ENCODE assay signal across 8 cellular contexts in the genomic region with DNA sequence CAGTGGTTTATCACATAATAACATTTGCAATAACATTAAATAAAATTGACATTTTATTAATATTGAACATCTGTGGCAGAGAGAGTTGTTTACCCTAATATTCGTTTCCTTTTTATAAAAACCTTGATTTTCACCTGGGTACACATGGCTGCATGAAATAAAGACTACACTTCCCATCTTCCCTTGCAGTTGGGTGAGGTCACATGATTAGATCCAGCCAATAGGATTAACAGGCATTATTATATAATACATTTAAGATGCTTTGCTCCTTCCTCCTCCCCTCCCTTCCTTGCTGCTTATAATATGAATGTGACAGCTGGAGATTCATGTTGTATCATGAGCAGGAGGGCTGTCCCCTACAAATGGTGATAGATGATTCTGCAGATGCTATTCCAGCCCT.
DNase-seq lines count a peak whose midpoint lies in the region; ATAC-seq, FAIRE-seq and TF ChIP-seq lines count a peak whose summit lies in the region.

No MANE protein-coding gene starts in this region.

- H3K4me2 ChIP-seq in A549: no peak overlapping the region
- no peak overlapping the region for H3K4me2 ChIP-seq in K562 (ENCODE audit: insufficient read depth, low read length)

- POLR2A ChIA-PET in A549 (lab: Yijun Ruan, JAX) (no interaction called here), K562 (lab: Yijun Ruan, JAX) (no interaction called here)

- CTCF ChIA-PET in A549 (lab: Yijun Ruan, JAX) (interaction anchor here (1.1 to 1.5 kb wide), 3 partner anchors 14 to 21 kb away, joined by 3 to 7 read pairs (median 6); no protein-coding TSS in a partner anchor), K562 (lab: Yijun Ruan, JAX; ENCODE audit: low intra/inter-chr PET ratio) (no interaction called here)

- 3% methylated on average over 1 of the region's 1 CpG for WGBS in A549 (ENCODE audit: missing lambda C conversion rate)
- WGBS in K562 (ENCODE audit: insufficient coverage, low coverage, missing lambda C conversion rate): 0% methylated on average over 1 of the region's 1 CpG

- H3K36me3 ChIP-seq in K562 (ENCODE audit: control insufficient read depth, insufficient read depth, low read length): no peaks in the 10 kb centered on the region

- no peak for FAIRE-seq in A549 (lab: Jason Lieb, UNC)
- peak; percentile 44 for FAIRE-seq in K562 (lab: Jason Lieb, UNC)

- BruUV-seq in K562 (replicated peaks; lab: Mats Ljungman, UMichigan): no TSS peak

- TF ChIP-seq POLR2A in A549 (IDR thresholded peaks at IDR 0.05; ENCODE audit: low read length) (no peak), K562 (conservative IDR thresholded peaks at IDR 0.05) (no peak)

- no peaks in the 10 kb centered on the region for H3K4me1 ChIP-seq in A549
- no peaks in the 10 kb centered on the region for H3K4me1 ChIP-seq in K562 (replicated peaks in 1 of 2; ENCODE audit: control insufficient read depth in 2 of 2, insufficient read depth in 2 of 2, low read length in 2 of 2)

- in situ Hi-C loops in K562 (cut with MboI): no loop called here

- peak in 1 of 2 experiments; percentile 69; a peak in 3 of 6 replicates for ATAC-seq in A549
- peak; percentile 79 for ATAC-seq in GM18909 (IDR thresholded peaks at IDR 0.05; ENCODE audit: poor library complexity, unreplicated experiment)
- peak; percentile 55 for ATAC-seq in HG03457 (IDR thresholded peaks at IDR 0.05; ENCODE audit: unreplicated experiment)
- ATAC-seq in K562: peak; percentile 97

- H3K79me2 ChIP-seq in K562 (ENCODE audit: control insufficient read depth, insufficient read depth, low read length): no peaks in the 10 kb centered on the region

- no peaks in the 10 kb centered on the region for H4K20me1 ChIP-seq in K562 (replicated peaks; ENCODE audit: control insufficient read depth, insufficient read depth, low read length)

- TF ChIP-seq CTCF in A549 (IDR thresholded peaks at IDR 0.05): no peak
- no peak for TF ChIP-seq CTCF in K562 (IDR thresholded peaks at IDR 0.05 in 2 of 3, conservative IDR thresholded peaks at IDR 0.05 in 1 of 3; ENCODE audit: insufficient read depth in 2 of 3, low read depth in 1 of 3, low read length in 3 of 3)

- H3K27ac ChIP-seq in A549 (no peak overlapping the region), K562 (ENCODE audit: extremely low read depth, low read depth, low read length) (no peak overlapping the region)

- H3K9me3 ChIP-seq in A549: no peaks in the 10 kb centered on the region
- no peaks in the 10 kb centered on the region for H3K9me3 ChIP-seq in K562 (replicated peaks; ENCODE audit: control insufficient read depth, insufficient read depth, low read depth, low read length)

- TF ChIP-seq EP300 in A549 (IDR thresholded peaks at IDR 0.05): no peak
- no peak for TF ChIP-seq EP300 in K562 (IDR thresholded peaks at IDR 0.05; ENCODE audit: low read length)

- H3K4me3 ChIP-seq in A549 (no peak overlapping the region), K562 (no peak overlapping the region)

- H2AFZ ChIP-seq in K562 (ENCODE audit: low read depth, low read length): no peak overlapping the region

- no peaks in the 10 kb centered on the region for H3K9me1 ChIP-seq in K562 (ENCODE audit: control insufficient read depth, insufficient read depth, low read length)

- TF ChIP-seq RAD21 in A549 (conservative IDR thresholded peaks at IDR 0.05 in 1 of 2, IDR thresholded peaks at IDR 0.05 in 1 of 2): no peak
- no peak for TF ChIP-seq RAD21 in K562 (CRISPR knock-in tag; conservative IDR thresholded peaks at IDR 0.05 in 1 of 2, IDR thresholded peaks at IDR 0.05 in 1 of 2)

- no peaks in the 10 kb centered on the region for H3K27me3 ChIP-seq in K562 (ENCODE audit: control insufficient read depth in 2 of 2, insufficient read depth in 2 of 2, low read length in 2 of 2)

- intact Hi-C loops in K562 (cut with micrococcal nuclease): no loop called here

- DNase-seq in A549 (ENCODE audit: low read depth in 1 of 2, low spot score in 1 of 2): peak; percentile 21 to 48
- DNase-seq in K562 (ENCODE audit: extremely low read depth in 1 of 4, low spot score in 3 of 4): peak; percentile 60 to 90 (median 85)
- peak; percentile 53 for DNase-seq in superior temporal gyrus (ENCODE audit: extremely low spot score)
- DNase-seq in NCI-H2196 treated with DMSO at 0.1 percent for 48 hours (lab: John Stamatoyannopoulos, UW; ENCODE audit: unreplicated experiment): no peak
- no peak for DNase-seq in mucosa of gallbladder (ENCODE audit: low spot score)
- no peak for DNase-seq in H4 (ENCODE audit: low spot score)

- no peak overlapping the region for H3K9ac ChIP-seq in K562 (ENCODE audit: insufficient read depth in 1 of 2, low read depth in 2 of 2, low read length in 2 of 2)

TF ChIP-seq in A549, 52 proteins besides CTCF, POLR2A, EP300 and RAD21:
- TF ChIP-seq HOXA7 (CRISPR knock-in tag; IDR thresholded peaks at IDR 0.05) (no peak), CHD2 (IDR thresholded peaks at IDR 0.05; ENCODE audit: low read length, partially characterized antibody) (no peak)
- TF ChIP-seq, protein P1, sequence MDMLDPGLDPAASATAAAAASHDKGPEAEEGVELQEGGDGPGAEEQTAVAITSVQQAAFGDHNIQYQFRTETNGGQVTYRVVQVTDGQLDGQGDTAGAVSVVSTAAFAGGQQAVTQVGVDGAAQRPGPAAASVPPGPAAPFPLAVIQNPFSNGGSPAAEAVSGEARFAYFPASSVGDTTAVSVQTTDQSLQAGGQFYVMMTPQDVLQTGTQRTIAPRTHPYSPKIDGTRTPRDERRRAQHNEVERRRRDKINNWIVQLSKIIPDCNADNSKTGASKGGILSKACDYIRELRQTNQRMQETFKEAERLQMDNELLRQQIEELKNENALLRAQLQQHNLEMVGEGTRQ (IDR thresholded peaks at IDR 0.05): 0 out of 2 replicates have a peak, but pooled peaks have one; percentile 39

TF ChIP-seq in K562, 482 proteins besides CTCF, POLR2A, EP300 and RAD21 (continues in another document):
- TF ChIP-seq RFX7 (CRISPR knock-in tag; IDR thresholded peaks at IDR 0.05) (no peak), HCFC1 (IDR thresholded peaks at IDR 0.05; ENCODE audit: low read depth, low read length) (peak; percentile 89), ZBTB12 (CRISPR knock-in tag; IDR thresholded peaks at IDR 0.05) (no peak), TOE1 (IDR thresholded peaks at IDR 0.05; ENCODE audit: borderline replicate concordance) (peak; percentile 95), TOE1 (CRISPR knock-in tag; IDR thresholded peaks at IDR 0.05; ENCODE audit: borderline replicate concordance, low read depth) (no peak), TSC22D4 (tag; IDR thresholded peaks at IDR 0.05) (no peak), CREM (IDR thresholded peaks at IDR 0.05; ENCODE audit: low read depth) (no peak), SAP30 (IDR thresholded peaks at IDR 0.05; ENCODE audit: borderline replicate concordance, insufficient read depth, low read depth, low read length, poor library complexity, severe bottlenecking) (no peak), MNT (conservative IDR thresholded peaks at IDR 0.05) (peak; percentile 35 to 48; a peak in 2 of 4 replicates), MEIS2 (IDR thresholded peaks at IDR 0.05; ENCODE audit: partially characterized antibody) (no peak), NCOA1 (IDR thresholded peaks at IDR 0.05; ENCODE audit: low read depth) (no peak), SIN3B (IDR thresholded peaks at IDR 0.05; ENCODE audit: low read depth) (no peak), ZNF217 (CRISPR knock-in tag; IDR thresholded peaks at IDR 0.05) (no peak), CC2D1A (IDR thresholded peaks at IDR 0.05) (no peak), MAZ (CRISPR knock-in tag; conservative IDR thresholded peaks at IDR 0.05 in 1 of 2, IDR thresholded peaks at IDR 0.05 in 1 of 2) (no peak), NFYB (IDR thresholded peaks at IDR 0.05; ENCODE audit: extremely low read depth, insufficient read length) (peak; percentile 94), ZNF778 (CRISPR knock-in tag; IDR thresholded peaks at IDR 0.05) (no peak)
- TF ChIP-seq, protein P2, sequence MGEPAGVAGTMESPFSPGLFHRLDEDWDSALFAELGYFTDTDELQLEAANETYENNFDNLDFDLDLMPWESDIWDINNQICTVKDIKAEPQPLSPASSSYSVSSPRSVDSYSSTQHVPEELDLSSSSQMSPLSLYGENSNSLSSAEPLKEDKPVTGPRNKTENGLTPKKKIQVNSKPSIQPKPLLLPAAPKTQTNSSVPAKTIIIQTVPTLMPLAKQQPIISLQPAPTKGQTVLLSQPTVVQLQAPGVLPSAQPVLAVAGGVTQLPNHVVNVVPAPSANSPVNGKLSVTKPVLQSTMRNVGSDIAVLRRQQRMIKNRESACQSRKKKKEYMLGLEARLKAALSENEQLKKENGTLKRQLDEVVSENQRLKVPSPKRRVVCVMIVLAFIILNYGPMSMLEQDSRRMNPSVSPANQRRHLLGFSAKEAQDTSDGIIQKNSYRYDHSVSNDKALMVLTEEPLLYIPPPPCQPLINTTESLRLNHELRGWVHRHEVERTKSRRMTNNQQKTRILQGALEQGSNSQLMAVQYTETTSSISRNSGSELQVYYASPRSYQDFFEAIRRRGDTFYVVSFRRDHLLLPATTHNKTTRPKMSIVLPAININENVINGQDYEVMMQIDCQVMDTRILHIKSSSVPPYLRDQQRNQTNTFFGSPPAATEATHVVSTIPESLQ (CRISPR knock-in tag; IDR thresholded peaks at IDR 0.05): no peak

Comparison
In these comparisons a context has a peak if more than half of its experiments do, and no peak if none do; other contexts are left out.
1. DNase-seq: peak in A549 (2 of 2), K562 (4 of 4) and superior temporal gyrus (single experiment); none in NCI-H2196 treated with DMSO at 0.1 percent for 48 hours (single experiment), mucosa of gallbladder (single experiment) and H4 (single experiment).